ENCODE assay signal across 25 cellular contexts in the genomic region with DNA sequence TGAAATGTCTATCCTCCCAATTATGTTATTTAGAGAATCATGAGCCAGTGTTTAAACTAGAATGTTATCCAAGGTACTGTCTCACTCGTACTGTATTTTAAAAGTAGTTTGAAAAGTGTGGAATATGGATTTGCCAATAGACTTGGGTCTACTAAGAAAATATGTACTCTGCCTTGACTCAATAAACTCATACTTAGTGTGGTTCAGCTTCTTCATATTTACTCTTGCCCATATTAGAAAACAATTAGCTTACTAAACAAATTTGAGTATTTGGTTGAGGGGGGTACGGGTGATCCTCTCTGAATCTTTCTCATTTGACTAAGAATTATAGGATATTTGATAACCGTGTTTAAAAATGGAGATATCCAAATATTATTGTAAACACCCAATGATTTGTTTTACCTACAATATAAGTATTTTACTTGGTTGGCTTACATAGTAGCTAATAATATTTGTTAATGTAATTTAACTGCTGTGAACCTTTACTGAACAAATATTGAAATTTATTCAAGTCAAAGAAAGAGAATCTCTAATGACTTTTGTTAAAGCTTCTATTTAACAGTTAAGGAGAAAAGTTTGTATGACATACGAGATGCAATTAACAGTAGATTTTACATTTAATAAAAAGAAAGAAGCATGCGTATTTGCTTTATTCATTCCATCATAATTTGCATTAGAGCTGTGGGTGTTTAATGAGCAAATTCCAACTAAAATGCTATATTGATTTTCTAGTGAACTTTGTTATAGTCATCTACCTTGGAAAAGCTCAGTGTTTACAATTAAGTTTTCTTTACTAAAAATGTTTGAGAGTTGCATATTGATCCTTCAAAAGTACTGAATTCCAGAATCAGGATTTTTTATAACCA.
"Had no signal": no experiment of that assay in that cellular context is flagged by ENCODE, and none has a peak within 500 bp of the region (broad histone marks: within the 10 kb centered on the region; RNA-seq: fewer than 3 reads in every experiment).

No MANE protein-coding gene starts in this region.

- H3K36me3 Mint-ChIP-seq: activated naive CD8-positive, alpha-beta T cell treated with anti-CD3 and anti-CD28 coated beads, Interleukin-2, amount 10 ng/mL, durations not matched to agents 7 days and 5 days; WTC11 had no signal

- H3K36me3 ChIP-seq: adrenal gland, SJSA1 had no signal

- DNase-seq: activated CD4-positive, alpha-beta T cell treated with anti-CD3 and anti-CD28 coated beads for 48 hours; activated CD4-positive, alpha-beta T cell treated with anti-CD3 and anti-CD28 coated beads, Interleukin-2, amount 50 U/mL, for 4 hours; activated CD4-positive, CD25-positive, alpha-beta regulatory T cell treated with anti-CD3 and anti-CD28 coated beads, Interleukin-2, amount 50 U/mL, for 72 hours; activated CD8-positive, alpha-beta memory T cell treated with anti-CD3 and anti-CD28 coated beads, Interleukin-2, amount 50 U/mL, for 48 hours; activated CD8-positive, alpha-beta T cell treated with anti-CD3 and anti-CD28 coated beads, Interleukin-2, amount 10 ng/mL, durations not matched to agents 7 days and 5 days; activated naive CD4-positive, alpha-beta T cell treated with anti-CD3 and anti-CD28 coated beads, Interleukin-2, amount 50 U/mL, for 16 hours; activated naive CD8-positive, alpha-beta T cell treated with anti-CD3 and anti-CD28 coated beads, Interleukin-2, amount 10 ng/mL, durations not matched to agents 7 days and 5 days; activated T-cell treated with anti-CD3 and anti-CD28 coated beads, Interleukin-2, amount 50 U/mL, for 1 hour; adrenal gland; anterior cingulate cortex; cerebellar nuclear complex; MM.1S; NCI-H1105; NCI-H1436; NCI-H187 treated with DMSO at 0.1 percent for 48 hours; NCI-H2171; NCI-H345; NCI-H510A; SHP77; SW 1271 had no signal

- FAIRE-seq: RCC 7860 had no signal

- H3K27me3 Mint-ChIP-seq: activated naive CD8-positive, alpha-beta T cell treated with anti-CD3 and anti-CD28 coated beads, Interleukin-2, amount 10 ng/mL, durations not matched to agents 7 days and 5 days had no signal

- H3K9me3 ChIP-seq: adrenal gland, SJSA1 had no signal

- H3K27me3 ChIP-seq: adrenal gland, SJSA1 had no signal

- ATAC-seq: activated CD8-positive, alpha-beta T cell treated with anti-CD3 and anti-CD28 coated beads, Interleukin-2, amount 10 ng/mL, durations not matched to agents 7 days and 5 days; SK-N-SH treated with all-trans-retinoic acid at 6 μM for 48 hours; WTC11 had no signal

- H3K27ac Mint-ChIP-seq: activated CD8-positive, alpha-beta T cell treated with anti-CD3 and anti-CD28 coated beads, Interleukin-2, amount 10 ng/mL, durations not matched to agents 7 days and 5 days; activated naive CD8-positive, alpha-beta T cell treated with anti-CD3 and anti-CD28 coated beads, Interleukin-2, amount 10 ng/mL, durations not matched to agents 7 days and 5 days; T-helper 1 cell treated with Interleukin-12 subunit alpha and Interleukin-12 subunit beta and Interleukin-4 antibody, amounts not matched to agents 30 μg/mL and 1 μg/mL, for 36 hours; WTC11 had no signal

- H3K4me1 Mint-ChIP-seq: activated naive CD8-positive, alpha-beta T cell treated with anti-CD3 and anti-CD28 coated beads, Interleukin-2, amount 10 ng/mL, durations not matched to agents 7 days and 5 days; WTC11 had no signal

- H3K9me3 Mint-ChIP-seq: activated naive CD8-positive, alpha-beta T cell treated with anti-CD3 and anti-CD28 coated beads, Interleukin-2, amount 10 ng/mL, durations not matched to agents 7 days and 5 days; T-helper 1 cell treated with Interleukin-12 subunit alpha and Interleukin-12 subunit beta and Interleukin-4 antibody, amounts not matched to agents 30 μg/mL and 1 μg/mL, for 36 hours; WTC11 had no signal

- H3K4me3 Mint-ChIP-seq: activated CD8-positive, alpha-beta T cell treated with anti-CD3 and anti-CD28 coated beads, Interleukin-2, amount 10 ng/mL, durations not matched to agents 7 days and 5 days; activated naive CD8-positive, alpha-beta T cell treated with anti-CD3 and anti-CD28 coated beads, Interleukin-2, amount 10 ng/mL, durations not matched to agents 7 days and 5 days; T-helper 1 cell treated with Interleukin-12 subunit alpha and Interleukin-12 subunit beta and Interleukin-4 antibody, amounts not matched to agents 30 μg/mL and 1 μg/mL, for 36 hours; WTC11 had no signal

- H3K4me3 ChIP-seq: adrenal gland, SJSA1 had no signal

- H3K27ac ChIP-seq: adrenal gland, SJSA1 had no signal

- H3K4me1 ChIP-seq: adrenal gland, SJSA1 had no signal
